ENCODE assay signal across 20 cellular contexts in the genomic region with DNA sequence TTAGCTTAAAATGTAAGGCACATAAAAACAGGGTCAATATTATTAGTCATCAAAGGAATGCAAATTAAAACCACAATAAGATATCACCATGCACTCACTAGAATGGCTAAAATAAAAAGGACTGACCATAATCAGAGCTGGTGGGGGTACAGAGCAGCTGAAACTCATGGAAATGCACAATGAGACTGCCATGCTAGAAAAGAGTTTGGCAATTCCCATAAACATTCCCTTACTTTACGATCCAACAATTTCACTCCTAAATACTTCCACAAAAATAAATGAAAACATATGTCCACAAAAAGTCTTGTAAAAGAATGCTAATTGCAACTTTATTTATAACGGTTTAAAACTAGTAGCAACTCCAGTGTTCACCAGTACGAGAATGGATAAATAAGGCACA. TPM values are rescaled to one million over a fixed set of nuclear protein-coding genes. Genes with fewer than 3 reads are reported as not detected.
DNase-seq lines count a peak whose midpoint lies in the region; ATAC-seq and TF ChIP-seq lines count a peak whose summit lies in the region.
"Had no signal": no experiment of that assay in that cellular context is flagged by ENCODE, and none has a peak within 500 bp of the region (broad histone marks: within the 10 kb centered on the region; RNA-seq: fewer than 3 reads in every experiment).

No MANE protein-coding gene starts in this region.

- DNase-seq in AG09309 (ENCODE audit: low read depth) (peak; percentile 50), M059J (ENCODE audit: low read depth) (peak; percentile 33), astrocyte of the cerebellum (ENCODE audit: low read depth) (peak; percentile 18), renal cortical epithelial cell (ENCODE audit: low read depth) (peak; percentile 3), midbrain (lab: John Stamatoyannopoulos, UW) (no peak)
- DNase-seq: Caco-2; CD4-positive, alpha-beta T cell; DND-41; MM.1S; NCI-H1092 treated with DMSO at 0.1 percent for 48 hours; NCI-H1436 treated with DMSO at 0.1 percent for 48 hours; NCI-H1930; NCI-H510A; NCI-H748 treated with DMSO at 0.1 percent for 48 hours; PC-9; SIG-M5; T-helper 1 cell had no signal

- H3K4me3 ChIP-seq in AG09309 (ENCODE audit: control insufficient read depth, low read depth, low read length) (no peak overlapping the region), astrocyte of the cerebellum (ENCODE audit: low read depth, low read length) (no peak overlapping the region)
- H3K4me3 ChIP-seq: BLaER1, PC-9 had no signal

- ATAC-seq in HG03520 (IDR thresholded peaks at IDR 0.05; ENCODE audit: unreplicated experiment) (no peak), GM19035 (IDR thresholded peaks at IDR 0.05; ENCODE audit: unreplicated experiment) (no peak)

- in situ Hi-C loops in astrocyte of the cerebellum (cut with HindIII; ENCODE audit: low sequenced_read_pairs): no loop called here

- TF ChIP-seq CTCF in AG09309 (IDR thresholded peaks at IDR 0.05; ENCODE audit: control insufficient read depth, insufficient read depth, low read depth, low read length, missing control alignments) (no peak), astrocyte of the cerebellum (IDR thresholded peaks at IDR 0.05; ENCODE audit: low read depth, low read length, missing control alignments) (no peak)

RNA-seq across cellular contexts. Expression of a gene that starts 36.1 kb away (rescaled TPM):
- 9.7 and 11.9 TPM in 2 replicates for total RNA-seq in M059J (2014; rRNA removed; shearing (Covaris generic))
- 7.8 and 10.2 TPM in 2 replicates for total RNA-seq in renal cortical epithelial cell
